24 cellular contexts compared by ENCODE assay signal in genomic region chr11:107789767-107790166, GRCh38.
DNase-seq lines count a peak whose midpoint lies in the region; FAIRE-seq and TF ChIP-seq lines count a peak whose summit lies in the region.
"Had no signal": no experiment of that assay in that cellular context is flagged by ENCODE, and none has a peak within 500 bp of the region (broad histone marks: within the 10 kb centered on the region; RNA-seq: fewer than 3 reads in every experiment).

No MANE protein-coding gene starts in this region.

- H3K27me3 Mint-ChIP-seq in astrocyte (ENCODE audit: low read depth, unreplicated experiment), result no peaks in the 10 kb centered on the region
- H3K27me3 Mint-ChIP-seq: CD4-positive, CD25-positive, alpha-beta regulatory T cell had no signal

- H3K36me3 ChIP-seq in astrocyte (ENCODE audit: insufficient read depth, low read length) (peaks cover 3% of the 10 kb centered on the region), esophagus muscularis mucosa (no peaks in the 10 kb centered on the region), trophoblast cell (ENCODE audit: control insufficient read depth in 1 of 2, insufficient read depth in 2 of 2, low read length in 2 of 2) (peaks cover 2 to 5% of the 10 kb centered on the region in 2 experiments), ascending aorta (peaks cover 0 to 5% of the 10 kb centered on the region in 2 donors), tibial nerve (no peaks in the 10 kb centered on the region)
- H3K36me3 ChIP-seq: BE2C had no signal

- intact Hi-C loops in esophagus muscularis mucosa (cut with DNase I) (no loop called here), ascending aorta (cut with DNase I) (loop anchor here (10.0 kb wide), 1 partner anchor 225 kb away; the partner anchor contains the start of gene ALKBH8)

- H3K27ac Mint-ChIP-seq in astrocyte (ENCODE audit: unreplicated experiment), result peak overlapping the region; percentile 53
- H3K27ac Mint-ChIP-seq: CD4-positive, CD25-positive, alpha-beta regulatory T cell; GM23338; HFFc6 had no signal

- H3K4me2 ChIP-seq in astrocyte (ENCODE audit: low read length) (no peak overlapping the region), trophoblast cell (ENCODE audit: low read length) (no peak overlapping the region)
- H3K4me2 ChIP-seq: GM23338 had no signal

- DNase-seq in MV-4-11 (lab: John Stamatoyannopoulos, UW) (peak; percentile 13), astrocyte (ENCODE audit: low read depth) (no peak), esophagus muscularis mucosa (ENCODE audit: extremely low spot score) (peak; percentile 78), trophoblast cell (no peak), NCI-H187 (lab: John Stamatoyannopoulos, UW) (no peak), ascending aorta (ENCODE audit: low spot score in 2 of 2) (no peak), tibial nerve (ENCODE audit: low spot score in 2 of 2) (no peak)
- no peak for DNase-seq in stimulated activated CD4-positive, alpha-beta T cell treated with anti-CD3 and anti-CD28 coated beads, Interleukin-4, amount 100 ng/mL, for 24 hours
- DNase-seq: ACHN; BE2C; C1 segment of cervical spinal cord; Caco-2; CD4-positive, CD25-positive, alpha-beta regulatory T cell; DMS153; DMS79; GDM1; H7; HFFc6; IMR-90; KBM-7 had no signal

- H2AFZ ChIP-seq in astrocyte (ENCODE audit: low read depth, low read length) (no peak overlapping the region), trophoblast cell (ENCODE audit: insufficient read depth, low read length, poor library complexity) (no peak overlapping the region)
- H2AFZ ChIP-seq: GM23338 had no signal

- H3K4me3 Mint-ChIP-seq in astrocyte (ENCODE audit: unreplicated experiment), result no peak overlapping the region
- H3K4me3 Mint-ChIP-seq: CD4-positive, CD25-positive, alpha-beta regulatory T cell; GM23338; HFFc6 had no signal

- FAIRE-seq in astrocyte (lab: Jason Lieb, UNC), result no peak
- FAIRE-seq: A204.1, D721Med, HTR-8/SVneo had no signal

- H3K27ac ChIP-seq in astrocyte (ENCODE audit: low read depth, low read length), result no peak overlapping the region
- no peak overlapping the region for H3K27ac ChIP-seq in esophagus muscularis mucosa (replicated peaks in 1 of 4)
- H3K27ac ChIP-seq in trophoblast cell (ENCODE audit: low read depth, low read length), result no peak overlapping the region
- no peak overlapping the region for H3K27ac ChIP-seq in ascending aorta
- no peak overlapping the region for H3K27ac ChIP-seq in tibial nerve

- H3K79me1 ChIP-seq in trophoblast cell (ENCODE audit: low read length), result peaks cover 20% of the 10 kb centered on the region

- no peak overlapping the region for H3K4ac ChIP-seq in trophoblast cell (ENCODE audit: low read depth, low read length)

- no peaks in the 10 kb centered on the region for H3K9me3 Mint-ChIP-seq in astrocyte (ENCODE audit: unreplicated experiment)
- H3K9me3 Mint-ChIP-seq: HFFc6 had no signal

- H3K36me3 Mint-ChIP-seq in astrocyte (ENCODE audit: low read depth, unreplicated experiment), result peaks cover 22% of the 10 kb centered on the region

- H3K4me1 Mint-ChIP-seq in astrocyte (ENCODE audit: low read depth, unreplicated experiment), result no peaks in the 10 kb centered on the region

- no peak overlapping the region for H3K14ac ChIP-seq in trophoblast cell (ENCODE audit: low read length)

- no peak overlapping the region for H3K18ac ChIP-seq in trophoblast cell (ENCODE audit: low read length)

- peak overlapping the region; percentile 59 for H4K91ac ChIP-seq in trophoblast cell (ENCODE audit: low read depth, low read length)

- H4K8ac ChIP-seq in trophoblast cell (ENCODE audit: low read depth, low read length), result peak overlapping the region; percentile 43

- H3K9ac ChIP-seq in astrocyte (ENCODE audit: low read length) (no peak overlapping the region), trophoblast cell (ENCODE audit: low read length) (no peak overlapping the region)

- H3K9me3 ChIP-seq in astrocyte (ENCODE audit: insufficient read depth, low read depth, low read length), result no peaks in the 10 kb centered on the region
- H3K9me3 ChIP-seq in esophagus muscularis mucosa, result no peaks in the 10 kb centered on the region
- no peaks in the 10 kb centered on the region for H3K9me3 ChIP-seq in trophoblast cell (ENCODE audit: insufficient read depth, low read depth, low read length)
- peaks cover 0 to 5% of the 10 kb centered on the region in 2 donors for H3K9me3 ChIP-seq in ascending aorta
- H3K9me3 ChIP-seq in tibial nerve, result no peaks in the 10 kb centered on the region
- H3K9me3 ChIP-seq: BE2C had no signal

- peak overlapping the region; percentile 51 for H4K12ac ChIP-seq in trophoblast cell (ENCODE audit: low read depth, low read length)

- TF ChIP-seq POLR2A in esophagus muscularis mucosa (IDR thresholded peaks at IDR 0.05; ENCODE audit: low read depth) (no peak), tibial nerve (IDR thresholded peaks at IDR 0.05) (no peak)

- no peak overlapping the region for H3K23ac ChIP-seq in trophoblast cell (ENCODE audit: low read length)

- TF ChIP-seq EP300 in esophagus muscularis mucosa (IDR thresholded peaks at IDR 0.05) (no peak), tibial nerve (IDR thresholded peaks at IDR 0.05) (no peak)

- H2BK5ac ChIP-seq in trophoblast cell (ENCODE audit: low read depth, low read length, poor library complexity), result no peak overlapping the region

- 95% methylated on average over 7 of the region's 7 CpGs for WGBS in esophagus muscularis mucosa
- no CpG with 5 or more reads among the region's 7 CpGs for WGBS in trophoblast cell (ENCODE audit: extremely low coverage, insufficient coverage, insufficient read length)
- 91 to 96% methylated on average over 7 of the region's 7 CpGs for WGBS in tibial nerve, 2 donors

- no peak overlapping the region for H3K4me3 ChIP-seq in astrocyte (ENCODE audit: insufficient read depth, low read depth, low read length)
- H3K4me3 ChIP-seq in esophagus muscularis mucosa, result no peak overlapping the region
- H3K4me3 ChIP-seq in trophoblast cell (ENCODE audit: low read depth, low read length), result no peak overlapping the region
- H3K4me3 ChIP-seq in ascending aorta, result no peak overlapping the region
- H3K4me3 ChIP-seq in tibial nerve, result no peak overlapping the region
- H3K4me3 ChIP-seq: GM23338 had no signal

- H3K27me3 ChIP-seq in astrocyte (ENCODE audit: insufficient read depth, low read length), result no peaks in the 10 kb centered on the region
- H3K27me3 ChIP-seq in esophagus muscularis mucosa, result no peaks in the 10 kb centered on the region
- no peaks in the 10 kb centered on the region for H3K27me3 ChIP-seq in trophoblast cell (ENCODE audit: insufficient read depth, low read length)
- no peaks in the 10 kb centered on the region for H3K27me3 ChIP-seq in ascending aorta
- H3K27me3 ChIP-seq in tibial nerve, result no peaks in the 10 kb centered on the region
- H3K27me3 ChIP-seq: BE2C had no signal

- H3K79me2 ChIP-seq in astrocyte (ENCODE audit: insufficient read depth, low read length) (no peaks in the 10 kb centered on the region), trophoblast cell (ENCODE audit: control insufficient read depth, insufficient read depth, low read length, poor library complexity) (no peaks in the 10 kb centered on the region)

- H2BK120ac ChIP-seq in trophoblast cell (ENCODE audit: insufficient read depth, low read length, poor library complexity), result no peak overlapping the region

- H2BK12ac ChIP-seq in trophoblast cell (ENCODE audit: low read length), result no peak overlapping the region

- no peak overlapping the region for H2AK5ac ChIP-seq in trophoblast cell (ENCODE audit: low read length)

- H3K4me1 ChIP-seq in astrocyte (ENCODE audit: insufficient read depth, low read length), result no peaks in the 10 kb centered on the region
- no peaks in the 10 kb centered on the region for H3K4me1 ChIP-seq in esophagus muscularis mucosa
- H3K4me1 ChIP-seq in trophoblast cell (ENCODE audit: control insufficient read depth in 1 of 2, insufficient read depth in 2 of 2, low read length in 2 of 2), result peaks cover 25 to 36% of the 10 kb centered on the region in 2 experiments
- no peaks in the 10 kb centered on the region for H3K4me1 ChIP-seq in ascending aorta
- peaks cover 0 to 7% (median 0%) of the 10 kb centered on the region in 4 donors for H3K4me1 ChIP-seq in tibial nerve
- H3K4me1 ChIP-seq: BE2C, Caco-2 had no signal

- TF ChIP-seq CTCF in astrocyte (IDR thresholded peaks at IDR 0.05; ENCODE audit: insufficient read depth, low read depth, low read length) (no peak), esophagus muscularis mucosa (IDR thresholded peaks at IDR 0.05) (no peak), ascending aorta (IDR thresholded peaks at IDR 0.05) (no peak), tibial nerve (IDR thresholded peaks at IDR 0.05) (no peak)

- H4K20me1 ChIP-seq in astrocyte (ENCODE audit: insufficient read depth, low read length), result no peaks in the 10 kb centered on the region

Comparison
In these comparisons a context has a peak if more than half of its experiments do, and no peak if none do; other contexts are left out.
1. DNase-seq: peak in MV-4-11 (single experiment) and esophagus muscularis mucosa (single experiment); none in astrocyte (single experiment), trophoblast cell (0 of 2), NCI-H187 (0 of 2), ascending aorta (0 of 2), stimulated activated CD4-positive, alpha-beta T cell treated with anti-CD3 and anti-CD28 coated beads, Interleukin-4, amount 100 ng/mL, for 24 hours (single experiment) and tibial nerve (0 of 2).